In the genomic region with DNA sequence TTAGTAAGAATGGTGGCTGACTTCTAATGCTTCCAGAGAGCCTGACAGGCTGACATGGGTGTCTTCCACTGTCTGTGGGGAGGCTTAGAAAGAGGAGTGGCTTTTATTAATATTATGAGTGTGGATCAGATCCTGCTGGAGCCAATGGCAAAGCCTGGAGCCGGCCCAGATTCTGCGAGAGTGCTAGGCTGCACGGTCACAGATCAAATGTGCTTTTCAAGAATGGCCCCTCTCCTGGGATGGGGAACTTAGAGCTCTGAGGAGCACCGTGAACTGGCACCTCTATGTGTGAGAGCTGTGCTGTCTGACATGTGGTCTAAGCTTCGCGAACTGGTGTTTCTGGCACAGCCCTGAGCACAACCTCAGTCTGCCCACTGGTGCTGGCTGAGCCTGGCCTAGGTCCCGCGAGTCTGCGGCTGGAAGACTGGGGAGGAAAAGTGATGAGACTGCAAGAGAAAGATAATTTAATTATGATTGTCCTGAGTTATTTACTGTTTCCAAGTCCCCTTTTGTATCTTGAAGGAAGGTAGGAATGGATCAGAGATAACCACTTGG, we compare ENCODE assay signal across 18 cellular contexts.
"Had no signal": no experiment of that assay in that cellular context is flagged by ENCODE, and none has a peak within 500 bp of the region (broad histone marks: within the 10 kb centered on the region; RNA-seq: fewer than 3 reads in every experiment).

No MANE protein-coding gene starts in this region.

- H3K27ac ChIP-seq: cardiac muscle cell, esophagus muscularis mucosa, parathyroid adenoma, thyroid gland, uterus had no signal

- H3K27me3 ChIP-seq: cardiac muscle cell, esophagus muscularis mucosa, thyroid gland, uterus had no signal

- H3K36me3 ChIP-seq: cardiac muscle cell, thyroid gland, uterus had no signal

- ATAC-seq: activated CD4-positive, alpha-beta T cell treated with anti-CD3 and anti-CD28 coated beads for 36 hours had no signal

- H3K4me3 ChIP-seq: cardiac muscle cell, esophagus muscularis mucosa, thyroid gland, uterus had no signal

- H3K9me3 ChIP-seq: esophagus muscularis mucosa, thyroid gland, uterus had no signal

- FAIRE-seq: endothelial cell of umbilical vein, islet of Langerhans, TTC549 had no signal

- H3K4me3 Mint-ChIP-seq: activated CD4-positive, alpha-beta T cell treated with anti-CD3 and anti-CD28 coated beads for 36 hours; activated naive CD8-positive, alpha-beta T cell; neural crest cell had no signal

- DNase-seq: activated CD4-positive, alpha-beta T cell treated with anti-CD3 and anti-CD28 coated beads for 36 hours; activated CD4-positive, alpha-beta T cell treated with anti-CD3 and anti-CD28 coated beads, Interleukin-2, amount 50 U/mL, for 48 hours; activated T-cell treated with anti-CD3 and anti-CD28 coated beads for 4 hours; amniotic stem cell; dermis blood vessel endothelial cell; effector memory CD4-positive, alpha-beta T cell; stimulated activated CD8-positive, alpha-beta memory T cell treated with anti-CD3 and anti-CD28 coated beads, Interleukin-4, amount 100 ng/mL, for 48 hours; stimulated activated naive CD4-positive, alpha-beta T cell; thyroid gland; uterus had no signal

- H3K27ac Mint-ChIP-seq: activated CD4-positive, alpha-beta T cell treated with anti-CD3 and anti-CD28 coated beads for 36 hours; activated naive CD8-positive, alpha-beta T cell had no signal

- H3K36me3 Mint-ChIP-seq: activated naive CD8-positive, alpha-beta T cell had no signal

- H3K4me1 Mint-ChIP-seq: activated CD4-positive, alpha-beta T cell treated with anti-CD3 and anti-CD28 coated beads for 36 hours had no signal
